8 cellular contexts compared by ENCODE assay signal in genomic region chr3:136750922-136751258, GRCh38. TPM values are rescaled to one million over a fixed set of nuclear protein-coding genes. Genes with fewer than 3 reads are reported as not detected.
A peak's percentile ranks its signal among the peaks of the same experiment; 100 is the strongest.
DNase-seq lines count a peak whose midpoint lies in the region; ATAC-seq and TF ChIP-seq lines count a peak whose summit lies in the region.

No MANE protein-coding gene starts in this region.

- CTCF ChIA-PET in naive thymus-derived CD4-positive, alpha-beta T cell (lab: Charles Lee): interaction anchor here (2.8 kb wide), 1 partner anchor 359 kb away, joined by 24 read pairs; no protein-coding TSS in a partner anchor

- peak overlapping the region; percentile 83 for H3K4me3 ChIP-seq in AG09309 (ENCODE audit: control insufficient read depth, low read depth, low read length)
- H3K4me3 ChIP-seq in KMS-11 (IDR thresholded peaks at IDR 0.05; ENCODE audit: insufficient read depth, low read depth, low read length): peak overlapping the region; percentile 81
- H3K4me3 ChIP-seq in naive thymus-derived CD4-positive, alpha-beta T cell (ENCODE audit: low read length): peak overlapping the region; percentile 63

- no peaks in the 10 kb centered on the region for H3K27me3 Mint-ChIP-seq in dendritic cell treated with granulocyte-macrophage colony-stimulating factor and Interleukin-4, amounts not matched to agents 40 ng/mL and 50 ng/mL, for 4 days
- H3K27me3 Mint-ChIP-seq in naive thymus-derived CD4-positive, alpha-beta T cell: no peaks in the 10 kb centered on the region

- H3K9me3 ChIP-seq in naive thymus-derived CD4-positive, alpha-beta T cell (ENCODE audit: control insufficient read depth in 2 of 3, low read length in 3 of 3): no peaks in the 10 kb centered on the region

- H3K27ac ChIP-seq in KMS-11: peak overlapping the region; percentile 95
- H3K27ac ChIP-seq in naive thymus-derived CD4-positive, alpha-beta T cell (ENCODE audit: low read depth, low read length): peak overlapping the region; percentile 95

- no peak for ATAC-seq in naive thymus-derived CD4-positive, alpha-beta T cell
- ATAC-seq in GM19023 (IDR thresholded peaks at IDR 0.05; ENCODE audit: unreplicated experiment) (no peak), HG03196 (IDR thresholded peaks at IDR 0.05; ENCODE audit: unreplicated experiment) (no peak)

- peaks cover 12% of the 10 kb centered on the region for H3K36me3 Mint-ChIP-seq in dendritic cell treated with granulocyte-macrophage colony-stimulating factor and Interleukin-4, amounts not matched to agents 40 ng/mL and 50 ng/mL, for 4 days (ENCODE audit: low read depth)
- H3K36me3 Mint-ChIP-seq in naive thymus-derived CD4-positive, alpha-beta T cell: no peaks in the 10 kb centered on the region

- peak overlapping the region; percentile 94 for H3K4me3 Mint-ChIP-seq in dendritic cell treated with granulocyte-macrophage colony-stimulating factor and Interleukin-4, amounts not matched to agents 40 ng/mL and 50 ng/mL, for 4 days
- peak overlapping the region; percentile 68 to 99 (median 92) for H3K4me3 Mint-ChIP-seq in naive thymus-derived CD4-positive, alpha-beta T cell

- H3K27ac Mint-ChIP-seq in dendritic cell treated with granulocyte-macrophage colony-stimulating factor and Interleukin-4, amounts not matched to agents 40 ng/mL and 50 ng/mL, for 4 days: peak overlapping the region; percentile 98
- peak overlapping the region; percentile 74 to 94 (median 90) for H3K27ac Mint-ChIP-seq in naive thymus-derived CD4-positive, alpha-beta T cell

- peaks cover 55% of the 10 kb centered on the region for H3K79me2 ChIP-seq in KMS-11 (ENCODE audit: insufficient read depth, low read depth)

- TF ChIP-seq CTCF in AG09309 (IDR thresholded peaks at IDR 0.05; ENCODE audit: control insufficient read depth, insufficient read depth, low read depth, low read length, missing control alignments): no peak
- TF ChIP-seq CTCF in KMS-11 (conservative IDR thresholded peaks at IDR 0.05; ENCODE audit: low read depth, low read length): no peak

- peaks cover 39% of the 10 kb centered on the region for H3K4me1 ChIP-seq in KMS-11 (ENCODE audit: low read depth, poor library complexity, severe bottlenecking)
- peaks cover 21 to 27% of the 10 kb centered on the region in 2 donors for H3K4me1 ChIP-seq in naive thymus-derived CD4-positive, alpha-beta T cell (ENCODE audit: control insufficient read depth in 2 of 2, insufficient read depth in 2 of 2, low read length in 2 of 2)

- H3K9ac ChIP-seq in KMS-11: peak overlapping the region; percentile 91

- no peaks in the 10 kb centered on the region for H3K27me3 ChIP-seq in KMS-11 (ENCODE audit: insufficient read depth, low read depth)
- no peaks in the 10 kb centered on the region for H3K27me3 ChIP-seq in naive thymus-derived CD4-positive, alpha-beta T cell (ENCODE audit: control insufficient read depth in 2 of 2, insufficient read depth in 2 of 2, low read length in 2 of 2)

- POLR2A ChIA-PET in naive thymus-derived CD4-positive, alpha-beta T cell (lab: Charles Lee): interaction anchor here (2.3 to 2.9 kb wide), 2 partner anchors 359 to 554 kb away, joined by 18 to 68 read pairs; partner anchors contain the start of gene MSL2

- H3K4me2 ChIP-seq in KMS-11: peak overlapping the region; percentile 100

- intact Hi-C loops in dendritic cell treated with granulocyte-macrophage colony-stimulating factor and Interleukin-4, amounts not matched to agents 40 ng/mL and 50 ng/mL, for 4 days (cut with micrococcal nuclease): loop anchor here (5.0 kb wide), 4 partner anchors 129 to 674 kb away; partner anchors contain the start of gene PCCB
- intact Hi-C loops in naive thymus-derived CD4-positive, alpha-beta T cell (cut with micrococcal nuclease): loop anchor here (5.0 to 10.0 kb wide), 7 partner anchors 124 to 1436 kb away; partner anchors contain the start of genes ARMC8 (in 2 of the 2) and PPP2R3A (in 1 of the 2)

- H2AFZ ChIP-seq in KMS-11 (ENCODE audit: low read depth): peak overlapping the region; percentile 6

- peaks cover 61% of the 10 kb centered on the region for H3K4me1 Mint-ChIP-seq in dendritic cell treated with granulocyte-macrophage colony-stimulating factor and Interleukin-4, amounts not matched to agents 40 ng/mL and 50 ng/mL, for 4 days (ENCODE audit: low read depth)
- H3K4me1 Mint-ChIP-seq in naive thymus-derived CD4-positive, alpha-beta T cell: peaks cover 47 to 66% (median 56%) of the 10 kb centered on the region in 7 donors

- peak; percentile 44 for DNase-seq in AG09309 (ENCODE audit: low read depth)
- no peak for DNase-seq in naive thymus-derived CD4-positive, alpha-beta T cell
- DNase-seq in KG1 (lab: John Stamatoyannopoulos, UW): no peak
- no peak for DNase-seq in NCI-H1694 (lab: John Stamatoyannopoulos, UW)

- H4K20me1 ChIP-seq in KMS-11 (ENCODE audit: insufficient read depth): no peaks in the 10 kb centered on the region

- H3K36me3 ChIP-seq in KMS-11 (ENCODE audit: insufficient read depth): no peaks in the 10 kb centered on the region
- H3K36me3 ChIP-seq in naive thymus-derived CD4-positive, alpha-beta T cell (ENCODE audit: control insufficient read depth in 2 of 3, insufficient read depth in 3 of 3, low read length in 3 of 3): no peaks in the 10 kb centered on the region

- no peaks in the 10 kb centered on the region for H3K9me3 Mint-ChIP-seq in dendritic cell treated with granulocyte-macrophage colony-stimulating factor and Interleukin-4, amounts not matched to agents 40 ng/mL and 50 ng/mL, for 4 days
- peaks cover 0 to 2% (median 0%) of the 10 kb centered on the region in 11 donors for H3K9me3 Mint-ChIP-seq in naive thymus-derived CD4-positive, alpha-beta T cell

RNA-seq across cellular contexts. Expression of gene STAG1, which starts 1.3 kb away (rescaled TPM):
- total RNA-seq in naive thymus-derived CD4-positive, alpha-beta T cell: 10 to 100 TPM; 39.7 to 50.7 (median 43.6) TPM
- 10 to 100 TPM; 18.5 to 19.2 TPM for polyA plus RNA-seq in naive thymus-derived CD4-positive, alpha-beta T cell
